8 cellular contexts compared by ENCODE assay signal in the genomic region with DNA sequence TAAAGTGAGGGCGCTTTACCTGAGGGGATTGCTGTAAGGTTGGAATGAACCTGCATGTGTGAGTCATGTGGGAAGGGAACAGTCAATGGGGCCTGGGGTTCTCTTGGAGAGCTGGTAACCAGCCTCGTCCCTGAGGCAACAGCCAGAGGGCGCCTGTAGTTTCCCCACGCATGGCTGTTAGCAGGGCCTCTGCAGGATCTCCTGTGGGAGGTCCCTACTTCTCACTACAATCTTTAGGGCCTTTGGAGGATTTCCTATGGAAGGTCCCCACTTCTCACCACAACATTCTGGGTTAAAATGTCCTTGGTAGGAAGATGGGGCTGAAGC. TPM values are rescaled to one million over a fixed set of nuclear protein-coding genes. Genes with fewer than 3 reads are reported as not detected.
DNase-seq lines count a peak whose midpoint lies in the region; ATAC-seq and TF ChIP-seq lines count a peak whose summit lies in the region.
"Not testable (repeated sequence)": the region's sequence is repeated elsewhere in the genome, so short reads cannot be mapped to it uniquely, and the experiment has no call there.

No MANE protein-coding gene starts in this region.

- not testable (repeated sequence) for H3K36me3 ChIP-seq in OCI-LY7 (ENCODE audit: insufficient read depth, low read length); sigmoid colon

- not testable (repeated sequence) for H2AFZ ChIP-seq in OCI-LY7 (ENCODE audit: low read length)

- H3K4me3 ChIP-seq in AG10803 (ENCODE audit: low read length), result not testable (repeated sequence)
- H3K4me3 ChIP-seq in OCI-LY7 (ENCODE audit: low read depth, low read length, poor library complexity, severe bottlenecking) (peak overlapping the region; percentile 64), epithelial cell of esophagus (ENCODE audit: low read length) (peak overlapping the region; percentile 9), sigmoid colon (peak overlapping the region in 1 of 4 donors; percentile 13)

- DNase-seq in AG10803 (ENCODE audit: low read depth), result peak; percentile 14
- DNase-seq in OCI-LY7 (ENCODE audit: low spot score), result peak; percentile 39
- not testable (repeated sequence) for DNase-seq in activated T-helper 2 cell treated with anti-CD3 and anti-CD28 coated beads, Interferon-gamma antibody, Interleukin-2, Interleukin-4, amounts not matched to agents 10 μg/mL and 5 μg/mL and 100 μg/mL, durations not matched to agents 14 hours and 24 hours and 36 hours (ENCODE audit: low spot score); left lobe of liver (ENCODE audit: low spot score); sigmoid colon
- DNase-seq in epithelial cell of esophagus (ENCODE audit: low read depth), result peak; percentile 78

- CTCF ChIA-PET in OCI-LY7 (lab: Charles Lee; ENCODE audit: unreplicated experiment), result not testable (repeated sequence)

- not testable (repeated sequence) for H3K4me1 ChIP-seq in OCI-LY7 (ENCODE audit: insufficient read depth, low read length, poor library complexity, severe bottlenecking); sigmoid colon

- H4K20me1 ChIP-seq in OCI-LY7 (ENCODE audit: insufficient read depth, low read length), result not testable (repeated sequence)

- intact Hi-C loops in OCI-LY7 (cut with micrococcal nuclease; ENCODE audit: unreplicated experiment); activated T-helper 2 cell treated with anti-CD3 and anti-CD28 coated beads, Interferon-gamma antibody, Interleukin-2, Interleukin-4, amounts not matched to agents 10 μg/mL and 5 μg/mL and 100 μg/mL, durations not matched to agents 14 hours and 24 hours and 36 hours (cut with micrococcal nuclease); sigmoid colon (cut with DNase I): not testable (repeated sequence)

- not testable (repeated sequence) for H3K9me2 ChIP-seq in OCI-LY7 (ENCODE audit: insufficient read depth, low read length)

- peak; percentile 33 for ATAC-seq in GM18868 (IDR thresholded peaks at IDR 0.05; ENCODE audit: unreplicated experiment)
- ATAC-seq in HG03066 (IDR thresholded peaks at IDR 0.05; ENCODE audit: low read depth, unreplicated experiment), result peak; percentile 36
- ATAC-seq in left lobe of liver, result peak; percentile 56

- H3K27ac ChIP-seq in OCI-LY7 (ENCODE audit: low read depth, low read length, poor library complexity, severe bottlenecking), result not testable (repeated sequence)
- peak overlapping the region; percentile 32 to 50 (median 44) for H3K27ac ChIP-seq in sigmoid colon

- TF ChIP-seq CTCF in AG10803 (conservative IDR thresholded peaks at IDR 0.05; ENCODE audit: low read length) (peak; percentile 18; the same call in 1 of the 2 replicates), OCI-LY7 (conservative IDR thresholded peaks at IDR 0.05; ENCODE audit: low read length) (peak; percentile 19; the same call in 1 of the 2 replicates), epithelial cell of esophagus (IDR thresholded peaks at IDR 0.05; ENCODE audit: insufficient read depth, low read depth, low read length, missing control alignments) (peak; percentile 4)
- not testable (repeated sequence) for TF ChIP-seq CTCF in sigmoid colon (IDR thresholded peaks at IDR 0.05)

- POLR2A ChIA-PET in OCI-LY7 (lab: Charles Lee), result not testable (repeated sequence)

- H3K27me3 Mint-ChIP-seq in activated T-helper 2 cell treated with anti-CD3 and anti-CD28 coated beads, Interferon-gamma antibody, Interleukin-2, Interleukin-4, amounts not matched to agents 10 μg/mL and 5 μg/mL and 100 μg/mL, durations not matched to agents 14 hours and 24 hours and 36 hours (ENCODE audit: low read depth), result peaks cover 16% of the 10 kb centered on the region

- H3K4me3 Mint-ChIP-seq in activated T-helper 2 cell treated with anti-CD3 and anti-CD28 coated beads, Interferon-gamma antibody, Interleukin-2, Interleukin-4, amounts not matched to agents 10 μg/mL and 5 μg/mL and 100 μg/mL, durations not matched to agents 14 hours and 24 hours and 36 hours (ENCODE audit: low read depth), result peak overlapping the region; percentile 64

- not testable (repeated sequence) for H3K9me3 ChIP-seq in OCI-LY7 (ENCODE audit: low read length); sigmoid colon

- not testable (repeated sequence) for H3K79me2 ChIP-seq in OCI-LY7 (ENCODE audit: insufficient read depth, low read depth, low read length)

- H3K4me1 Mint-ChIP-seq in activated T-helper 2 cell treated with anti-CD3 and anti-CD28 coated beads, Interferon-gamma antibody, Interleukin-2, Interleukin-4, amounts not matched to agents 10 μg/mL and 5 μg/mL and 100 μg/mL, durations not matched to agents 14 hours and 24 hours and 36 hours (ENCODE audit: low read depth), result not testable (repeated sequence)

- peak overlapping the region; percentile 62 for H3K4me2 ChIP-seq in OCI-LY7 (ENCODE audit: low read length)

- not testable (repeated sequence) for TF ChIP-seq EP300 in sigmoid colon (IDR thresholded peaks at IDR 0.05)

- H3K27ac Mint-ChIP-seq in activated T-helper 2 cell treated with anti-CD3 and anti-CD28 coated beads, Interferon-gamma antibody, Interleukin-2, Interleukin-4, amounts not matched to agents 10 μg/mL and 5 μg/mL and 100 μg/mL, durations not matched to agents 14 hours and 24 hours and 36 hours, result not testable (repeated sequence)

- 19 to 30% methylated on average over 4 of the region's 4 CpGs for WGBS in sigmoid colon, 2 donors

- not testable (repeated sequence) for TF ChIP-seq POLR2A in sigmoid colon (IDR thresholded peaks at IDR 0.05)

- not testable (repeated sequence) for H3K36me3 Mint-ChIP-seq in activated T-helper 2 cell treated with anti-CD3 and anti-CD28 coated beads, Interferon-gamma antibody, Interleukin-2, Interleukin-4, amounts not matched to agents 10 μg/mL and 5 μg/mL and 100 μg/mL, durations not matched to agents 14 hours and 24 hours and 36 hours (ENCODE audit: low read depth)

- not testable (repeated sequence) for H3K27me3 ChIP-seq in sigmoid colon

- not testable (repeated sequence) for BruUV-seq in OCI-LY7 (replicated peaks; lab: Mats Ljungman, UMichigan)

- not testable (repeated sequence) for H3K9me3 Mint-ChIP-seq in activated T-helper 2 cell treated with anti-CD3 and anti-CD28 coated beads, Interferon-gamma antibody, Interleukin-2, Interleukin-4, amounts not matched to agents 10 μg/mL and 5 μg/mL and 100 μg/mL, durations not matched to agents 14 hours and 24 hours and 36 hours

RNA-seq across cellular contexts. Expression of a gene that starts 19.5 kb away (rescaled TPM):
- total RNA-seq in OCI-LY7 (2014; rRNA removed; shearing (Covaris generic)), result 99.2 and 112 TPM in 2 replicates
- total RNA-seq in OCI-LY7 (2022) (87.8 and 93.4 TPM in 2 replicates), left lobe of liver (2.4 TPM), sigmoid colon (10 to 100 TPM; 28.8 to 56.5 (median 33.6) TPM)
- total RNA-seq in activated T-helper 2 cell treated with anti-CD3 and anti-CD28 coated beads, Interferon-gamma antibody, Interleukin-2, Interleukin-4, amounts not matched to agents 10 μg/mL and 5 μg/mL and 100 μg/mL, durations not matched to agents 14 hours and 24 hours and 36 hours, result 69.4 and 75.5 TPM in 2 replicates
- polyA plus RNA-seq in sigmoid colon, result 1 to 10 TPM in 1 of 3 donors, under 1 TPM in 1, not detected in 1; 0.92 to 7.4 TPM

RNA-seq across cellular contexts. Expression of a gene that starts 23.6 kb away (rescaled TPM):
- total RNA-seq in OCI-LY7 (2014; rRNA removed; shearing (Covaris generic)), result not detected in 2 replicates
- total RNA-seq in OCI-LY7 (2022) (not detected in 2 replicates), left lobe of liver (1.3 TPM), sigmoid colon (1 to 10 TPM in 3 of 4 donors, under 1 TPM in 1; 0.33 to 4.9 (median 3.1) TPM)
- 18.0 and 19.1 TPM in 2 replicates for total RNA-seq in activated T-helper 2 cell treated with anti-CD3 and anti-CD28 coated beads, Interferon-gamma antibody, Interleukin-2, Interleukin-4, amounts not matched to agents 10 μg/mL and 5 μg/mL and 100 μg/mL, durations not matched to agents 14 hours and 24 hours and 36 hours
- polyA plus RNA-seq in sigmoid colon, result 1 to 10 TPM in 1 of 3 donors, under 1 TPM in 2; 0.23 to 5.1 (median 0.60) TPM
